ENCODE assay signal across 1 cellular context in genomic region chr5:178461426-178461730, GRCh38.
TF ChIP-seq lines count a peak whose summit lies in the region.

No MANE protein-coding gene starts in this region.

TF ChIP-seq in HCT116, 20 proteins besides CTCF, POLR2A, EP300 and RAD21:
- no peak for TF ChIP-seq SRF (IDR thresholded peaks at IDR 0.05; ENCODE audit: low read depth)
- no peak for TF ChIP-seq SP1 (IDR thresholded peaks at IDR 0.05; ENCODE audit: low read depth)
- TF ChIP-seq POLR2AphosphoS5 (IDR thresholded peaks at IDR 0.05; ENCODE audit: low read depth, low read length) = no peak
